ENCODE assay signal across 1 cellular context in the genomic region with DNA sequence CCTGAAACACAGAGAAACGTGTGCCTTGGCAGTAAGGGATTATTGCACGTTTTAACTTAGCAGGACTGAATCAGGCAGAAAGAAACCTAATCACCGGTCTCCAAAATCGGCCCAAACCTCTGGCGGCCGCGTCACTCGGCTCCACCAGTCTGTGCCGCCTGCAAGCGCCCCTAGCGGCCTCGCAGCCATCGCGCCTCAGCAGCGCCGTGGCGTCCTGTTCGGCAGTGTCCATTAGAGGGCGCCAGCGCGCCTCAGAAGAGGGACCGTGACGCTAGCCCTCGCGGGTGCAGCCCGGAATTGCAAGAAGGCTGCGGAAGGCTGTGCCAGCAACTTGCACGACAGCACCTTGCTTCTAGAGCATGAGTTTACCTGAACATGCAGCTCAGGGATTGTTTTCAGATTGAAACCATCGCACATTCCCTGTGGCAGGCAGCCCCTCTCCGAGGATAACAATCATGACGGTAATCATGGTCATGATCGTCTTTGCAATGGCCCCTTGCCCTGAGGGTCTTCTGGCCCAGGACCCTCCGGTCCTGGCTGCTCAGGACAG.
TF ChIP-seq lines count a peak whose summit lies in the region.

No MANE protein-coding gene starts in this region.

TF ChIP-seq in H1, 55 proteins besides CTCF, POLR2A, EP300 and RAD21:
- TF ChIP-seq SIX5 (IDR thresholded peaks at IDR 0.05; ENCODE audit: low read depth, low read length): no peak
- peak; percentile 82 for TF ChIP-seq YY1 (IDR thresholded peaks at IDR 0.05; ENCODE audit: low read depth, low read length)
- TF ChIP-seq GTF2F1 (IDR thresholded peaks at IDR 0.05; ENCODE audit: borderline replicate concordance, low read depth, low read length): 0 out of 2 replicates have a peak, but pooled peaks have one; percentile 36
- TF ChIP-seq CHD2 (IDR thresholded peaks at IDR 0.05; ENCODE audit: low read length): peak; percentile 61; the same call in 1 of the 2 replicates
- TF ChIP-seq, protein P1, sequence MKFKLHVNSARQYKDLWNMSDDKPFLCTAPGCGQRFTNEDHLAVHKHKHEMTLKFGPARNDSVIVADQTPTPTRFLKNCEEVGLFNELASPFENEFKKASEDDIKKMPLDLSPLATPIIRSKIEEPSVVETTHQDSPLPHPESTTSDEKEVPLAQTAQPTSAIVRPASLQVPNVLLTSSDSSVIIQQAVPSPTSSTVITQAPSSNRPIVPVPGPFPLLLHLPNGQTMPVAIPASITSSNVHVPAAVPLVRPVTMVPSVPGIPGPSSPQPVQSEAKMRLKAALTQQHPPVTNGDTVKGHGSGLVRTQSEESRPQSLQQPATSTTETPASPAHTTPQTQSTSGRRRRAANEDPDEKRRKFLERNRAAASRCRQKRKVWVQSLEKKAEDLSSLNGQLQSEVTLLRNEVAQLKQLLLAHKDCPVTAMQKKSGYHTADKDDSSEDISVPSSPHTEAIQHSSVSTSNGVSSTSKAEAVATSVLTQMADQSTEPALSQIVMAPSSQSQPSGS (IDR thresholded peaks at IDR 0.05; ENCODE audit: low read length): 0 out of 2 replicates have a peak, but pooled peaks have one; percentile 43
- TF ChIP-seq, protein P2, sequence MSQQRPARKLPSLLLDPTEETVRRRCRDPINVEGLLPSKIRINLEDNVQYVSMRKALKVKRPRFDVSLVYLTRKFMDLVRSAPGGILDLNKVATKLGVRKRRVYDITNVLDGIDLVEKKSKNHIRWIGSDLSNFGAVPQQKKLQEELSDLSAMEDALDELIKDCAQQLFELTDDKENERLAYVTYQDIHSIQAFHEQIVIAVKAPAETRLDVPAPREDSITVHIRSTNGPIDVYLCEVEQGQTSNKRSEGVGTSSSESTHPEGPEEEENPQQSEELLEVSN (IDR thresholded peaks at IDR 0.05): peak; percentile 39
- TF ChIP-seq NANOG (IDR thresholded peaks at IDR 0.05; ENCODE audit: insufficient read depth, low read depth, low read length, poor library complexity, severe bottlenecking): peak; percentile 25
- TF ChIP-seq, protein P3, sequence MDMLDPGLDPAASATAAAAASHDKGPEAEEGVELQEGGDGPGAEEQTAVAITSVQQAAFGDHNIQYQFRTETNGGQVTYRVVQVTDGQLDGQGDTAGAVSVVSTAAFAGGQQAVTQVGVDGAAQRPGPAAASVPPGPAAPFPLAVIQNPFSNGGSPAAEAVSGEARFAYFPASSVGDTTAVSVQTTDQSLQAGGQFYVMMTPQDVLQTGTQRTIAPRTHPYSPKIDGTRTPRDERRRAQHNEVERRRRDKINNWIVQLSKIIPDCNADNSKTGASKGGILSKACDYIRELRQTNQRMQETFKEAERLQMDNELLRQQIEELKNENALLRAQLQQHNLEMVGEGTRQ (IDR thresholded peaks at IDR 0.05; ENCODE audit: low read length): no peak
- no peak for TF ChIP-seq JUN (IDR thresholded peaks at IDR 0.05; ENCODE audit: low read depth, low read length)
- TF ChIP-seq HDAC6 (IDR thresholded peaks at IDR 0.05; ENCODE audit: low read depth, low read length): no peak
- 0 out of 2 replicates have a peak, but pooled peaks have one; percentile 38 for TF ChIP-seq RBBP5 (IDR thresholded peaks at IDR 0.05; ENCODE audit: borderline replicate concordance, low read depth, low read length)
- no peak for TF ChIP-seq TCF12 (IDR thresholded peaks at IDR 0.05; ENCODE audit: low read depth, low read length)
- peak; percentile 82 for TF ChIP-seq TAF7 (optimal IDR thresholded peaks at IDR 0.05; ENCODE audit: borderline replicate concordance, low read depth, low read length)
- peak; percentile 35; the same call in 1 of the 2 replicates for TF ChIP-seq GABPA (IDR thresholded peaks at IDR 0.05; ENCODE audit: borderline replicate concordance, insufficient read depth, low read length)
- peak; percentile 37; the same call in 1 of the 2 replicates for TF ChIP-seq SRF (IDR thresholded peaks at IDR 0.05; ENCODE audit: low read depth, low read length)
- TF ChIP-seq CTBP2 (IDR thresholded peaks at IDR 0.05; ENCODE audit: borderline replicate concordance, insufficient read depth, insufficient read length, low read length): peak; percentile 51
- no peak for TF ChIP-seq RNF2 (IDR thresholded peaks at IDR 0.05; ENCODE audit: borderline replicate concordance, low read depth, low read length, missing control alignments, poor library complexity, severe bottlenecking)
- TF ChIP-seq SIN3A (conservative IDR thresholded peaks at IDR 0.05 in 1 of 2, IDR thresholded peaks at IDR 0.05 in 1 of 2; ENCODE audit: low read depth in 1 of 2, low read length in 2 of 2): peak in 1 of 2 experiments; percentile 62; a peak in 1 of 4 replicates
- peak; percentile 68 for TF ChIP-seq JUND (IDR thresholded peaks at IDR 0.05; ENCODE audit: low read length)
- peak; percentile 89 for TF ChIP-seq CREB1 (IDR thresholded peaks at IDR 0.05)
- TF ChIP-seq KDM1A (IDR thresholded peaks at IDR 0.05; ENCODE audit: borderline replicate concordance, low read length): 0 out of 2 replicates have a peak, but pooled peaks have one; percentile 16
- TF ChIP-seq TAF1 (IDR thresholded peaks at IDR 0.05; ENCODE audit: low read depth, low read length): peak; percentile 27; the same call in 1 of the 2 replicates
- TF ChIP-seq TBP (IDR thresholded peaks at IDR 0.05; ENCODE audit: low read depth, low read length): peak; percentile 71
- TF ChIP-seq BACH1 (IDR thresholded peaks at IDR 0.05; ENCODE audit: low read length): no peak
- TF ChIP-seq SP4 (IDR thresholded peaks at IDR 0.05; ENCODE audit: low read length): no peak
- TF ChIP-seq, protein P4, sequence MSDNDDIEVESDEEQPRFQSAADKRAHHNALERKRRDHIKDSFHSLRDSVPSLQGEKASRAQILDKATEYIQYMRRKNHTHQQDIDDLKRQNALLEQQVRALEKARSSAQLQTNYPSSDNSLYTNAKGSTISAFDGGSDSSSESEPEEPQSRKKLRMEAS (IDR thresholded peaks at IDR 0.05): peak; percentile 79
- TF ChIP-seq ASH2L (IDR thresholded peaks at IDR 0.05; ENCODE audit: low read length): peak; percentile 77
- TF ChIP-seq, protein P5, sequence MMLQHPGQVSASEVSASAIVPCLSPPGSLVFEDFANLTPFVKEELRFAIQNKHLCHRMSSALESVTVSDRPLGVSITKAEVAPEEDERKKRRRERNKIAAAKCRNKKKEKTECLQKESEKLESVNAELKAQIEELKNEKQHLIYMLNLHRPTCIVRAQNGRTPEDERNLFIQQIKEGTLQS (IDR thresholded peaks at IDR 0.05; ENCODE audit: insufficient read depth, low read depth, low read length): peak; percentile 77; the same call in 1 of the 2 replicates
- 0 out of 2 replicates have a peak, but pooled peaks have one; percentile 20 for TF ChIP-seq BRCA1 (IDR thresholded peaks at IDR 0.05; ENCODE audit: low read depth, low read length)
